Comparison of ENCODE assay signal across 29 cellular contexts in the genomic region with DNA sequence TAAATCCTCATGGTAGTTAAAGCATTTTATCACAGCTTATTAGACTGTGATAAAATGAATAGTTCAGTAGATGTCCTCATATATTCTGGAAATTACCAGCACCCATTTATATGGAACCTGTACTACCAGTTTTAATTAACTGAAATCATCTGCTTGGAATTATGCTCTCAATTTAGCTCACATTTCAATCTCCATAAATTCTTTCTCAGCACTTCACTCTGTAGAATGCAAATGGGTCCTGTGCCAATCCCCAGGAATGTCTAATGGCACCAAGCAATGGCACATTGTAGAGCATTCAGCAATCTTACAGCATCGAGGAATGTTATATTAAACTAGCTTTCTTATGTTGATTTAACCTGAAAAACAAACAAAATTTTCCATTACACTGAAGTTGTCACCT.
"Had no signal": no experiment of that assay in that cellular context is flagged by ENCODE, and none has a peak within 500 bp of the region (broad histone marks: within the 10 kb centered on the region; RNA-seq: fewer than 3 reads in every experiment).

No MANE protein-coding gene starts in this region.

- H3K36me3 Mint-ChIP-seq: activated naive CD8-positive, alpha-beta T cell treated with anti-CD3 and anti-CD28 coated beads for 36 hours; memory B cell; natural killer cell treated with Interleukin-12 subunit alpha and Interleukin-12 subunit beta and Interleukin-15 and Interleukin-18, amount 100 ng/mL, for 72 hours; stimulated activated effector memory CD8-positive, alpha-beta T cell treated with anti-CD3 and anti-CD28 coated beads, Interleukin-12 subunit alpha, Interleukin-12 subunit beta, amount 100 ng/mL, for 72 hours had no signal

- H3K27me3 ChIP-seq: ascending aorta, esophagus squamous epithelium, gastrocnemius medialis, thyroid gland, upper lobe of left lung had no signal

- H3K27ac ChIP-seq: ascending aorta, epithelial cell of prostate, esophagus squamous epithelium, gastrocnemius medialis, thyroid gland, upper lobe of left lung had no signal

- H3K27me3 Mint-ChIP-seq: activated naive CD8-positive, alpha-beta T cell treated with anti-CD3 and anti-CD28 coated beads for 36 hours; memory B cell; natural killer cell treated with Interleukin-12 subunit alpha and Interleukin-12 subunit beta and Interleukin-15 and Interleukin-18, amount 100 ng/mL, for 72 hours; stimulated activated naive CD8-positive, alpha-beta T cell treated with anti-CD3 and anti-CD28 coated beads, Interleukin-15, amount 100 ng/mL, for 72 hours had no signal

- FAIRE-seq: colon, small intestine had no signal

- H3K9me3 Mint-ChIP-seq: activated naive CD4-positive, alpha-beta T cell treated with anti-CD3 and anti-CD28 coated beads for 36 hours; activated naive CD8-positive, alpha-beta T cell treated with anti-CD3 and anti-CD28 coated beads for 36 hours had no signal

- H3K4me1 Mint-ChIP-seq: activated naive CD8-positive, alpha-beta T cell treated with anti-CD3 and anti-CD28 coated beads for 36 hours; memory B cell; stimulated activated effector memory CD8-positive, alpha-beta T cell treated with anti-CD3 and anti-CD28 coated beads, Interleukin-12 subunit alpha, Interleukin-12 subunit beta, amount 100 ng/mL, for 72 hours; stimulated activated naive CD8-positive, alpha-beta T cell treated with anti-CD3 and anti-CD28 coated beads, Interleukin-15, amount 100 ng/mL, for 72 hours had no signal

- H3K4me3 ChIP-seq: ascending aorta, esophagus squamous epithelium, gastrocnemius medialis, thyroid gland, upper lobe of left lung had no signal

- H3K36me3 ChIP-seq: ascending aorta, esophagus squamous epithelium, gastrocnemius medialis, thyroid gland, upper lobe of left lung had no signal

- H3K9me3 ChIP-seq: ascending aorta, gastrocnemius medialis, thyroid gland, upper lobe of left lung had no signal

- ATAC-seq: gastrocnemius medialis; left cardiac atrium; left ventricle myocardium superior; natural killer cell treated with Interleukin-12 subunit alpha and Interleukin-12 subunit beta and Interleukin-15 and Interleukin-18, amount 100 ng/mL, for 72 hours; sciatic nerve; stimulated activated effector memory CD8-positive, alpha-beta T cell treated with anti-CD3 and anti-CD28 coated beads, Interleukin-12 subunit alpha, Interleukin-12 subunit beta, amount 100 ng/mL, for 72 hours; stimulated activated naive CD8-positive, alpha-beta T cell treated with anti-CD3 and anti-CD28 coated beads, Interleukin-15, amount 100 ng/mL, for 72 hours had no signal

- H3K4me3 Mint-ChIP-seq: activated naive CD4-positive, alpha-beta T cell treated with anti-CD3 and anti-CD28 coated beads for 36 hours; activated naive CD8-positive, alpha-beta T cell treated with anti-CD3 and anti-CD28 coated beads for 36 hours; activated T-helper 1 cell treated with anti-CD3 and anti-CD28 coated beads, Interleukin-12 subunit alpha, Interleukin-12 subunit beta, Interleukin-2, Interleukin-4 antibody, amounts not matched to agents 30 ng/mL and 10 ng/mL and 1 ng/mL, durations not matched to agents 14 hours and 24 hours and 36 hours; memory B cell; natural killer cell treated with Interleukin-12 subunit alpha and Interleukin-12 subunit beta and Interleukin-15 and Interleukin-18, amount 100 ng/mL, for 72 hours; stimulated activated effector memory CD8-positive, alpha-beta T cell treated with anti-CD3 and anti-CD28 coated beads, Interleukin-12 subunit alpha, Interleukin-12 subunit beta, amount 100 ng/mL, for 72 hours; stimulated activated naive CD8-positive, alpha-beta T cell treated with anti-CD3 and anti-CD28 coated beads, Interleukin-15, amount 100 ng/mL, for 72 hours had no signal

- H3K4me1 ChIP-seq: ascending aorta, esophagus squamous epithelium, gastrocnemius medialis, thyroid gland, upper lobe of left lung had no signal

- H3K27ac Mint-ChIP-seq: activated naive CD4-positive, alpha-beta T cell treated with anti-CD3 and anti-CD28 coated beads for 36 hours; activated naive CD8-positive, alpha-beta T cell treated with anti-CD3 and anti-CD28 coated beads for 36 hours; activated T-helper 1 cell treated with anti-CD3 and anti-CD28 coated beads, Interleukin-12 subunit alpha, Interleukin-12 subunit beta, Interleukin-2, Interleukin-4 antibody, amounts not matched to agents 30 ng/mL and 10 ng/mL and 1 ng/mL, durations not matched to agents 14 hours and 24 hours and 36 hours; memory B cell; natural killer cell treated with Interleukin-12 subunit alpha and Interleukin-12 subunit beta and Interleukin-15 and Interleukin-18, amount 100 ng/mL, for 72 hours; stimulated activated effector memory CD8-positive, alpha-beta T cell treated with anti-CD3 and anti-CD28 coated beads, Interleukin-12 subunit alpha, Interleukin-12 subunit beta, amount 100 ng/mL, for 72 hours had no signal

- DNase-seq: activated CD4-positive, alpha-beta T cell treated with anti-CD3 and anti-CD28 coated beads for 4 hours; activated CD4-positive, alpha-beta T cell treated with anti-CD3 and anti-CD28 coated beads, Interleukin-2, amount 50 U/mL, for 48 hours; activated CD8-positive, alpha-beta memory T cell treated with anti-CD3 and anti-CD28 coated beads for 24 hours; activated CD8-positive, alpha-beta memory T cell treated with anti-CD3 and anti-CD28 coated beads, Interleukin-2, amount 50 U/mL, for 4 hours; activated effector memory CD4-positive, alpha-beta T cell treated with anti-CD3 and anti-CD28 coated beads, Interleukin-2, amount 50 U/mL, for 16 hours; activated naive CD4-positive, alpha-beta T cell treated with anti-CD3 and anti-CD28 coated beads for 36 hours; activated naive CD8-positive, alpha-beta T cell treated with anti-CD3 and anti-CD28 coated beads for 36 hours; activated T-cell treated with anti-CD3 and anti-CD28 coated beads, Interleukin-2, amount 50 U/mL, for 1 hour; dermis blood vessel endothelial cell; effector CD4-positive, alpha-beta T cell; esophagus squamous epithelium; gastrocnemius medialis; glutamatergic neuron; islet precursor cell; left cardiac atrium; left ventricle myocardium superior; small intestine; stimulated activated CD4-positive, alpha-beta T cell treated with anti-CD3 and anti-CD28 coated beads, Interleukin-4, amount 100 ng/mL, for 24 hours; stimulated activated naive CD8-positive, alpha-beta T cell treated with anti-CD3 and anti-CD28 coated beads, Interleukin-15, amount 100 ng/mL, for 72 hours; thyroid gland had no signal
